30 cellular contexts compared by ENCODE assay signal in the genomic region with DNA sequence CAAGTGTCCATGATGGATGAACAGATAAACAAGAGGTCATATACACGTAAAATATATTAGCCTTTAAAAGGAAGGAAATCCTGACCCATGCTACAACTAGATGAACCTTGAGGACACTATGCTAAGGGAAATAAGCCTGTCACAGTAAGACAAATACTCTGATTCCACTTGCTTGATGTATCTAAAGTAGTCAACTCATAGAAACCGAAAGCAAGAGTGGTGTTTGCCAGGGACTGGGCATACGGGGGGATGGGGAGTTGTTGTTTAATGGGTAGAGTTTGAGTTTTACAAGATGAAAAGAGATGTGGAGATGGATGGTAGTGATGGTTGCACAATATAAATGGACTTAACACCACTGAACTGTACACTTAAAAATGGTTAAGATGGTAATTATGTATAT.
"Had no signal": no experiment of that assay in that cellular context is flagged by ENCODE, and none has a peak within 500 bp of the region (broad histone marks: within the 10 kb centered on the region; RNA-seq: fewer than 3 reads in every experiment).

No MANE protein-coding gene starts in this region.

- H3K9me3 Mint-ChIP-seq: activated CD8-positive, alpha-beta T cell treated with anti-CD3 and anti-CD28 coated beads for 36 hours; activated naive CD4-positive, alpha-beta T cell treated with anti-CD3 and anti-CD28 coated beads for 36 hours; activated naive CD4-positive, alpha-beta T cell treated with anti-CD3 and anti-CD28 coated beads, Interleukin-2, amount 50 U/mL, for 72 hours; activated naive CD8-positive, alpha-beta T cell treated with anti-CD3 and anti-CD28 coated beads, Interleukin-2, amount 50 U/mL, for 24 hours; activated T-cell treated with anti-CD3 and anti-CD28 coated beads, Interleukin-2, amount 50 U/mL, for 24 hours; activated T-helper 2 cell treated with anti-CD3 and anti-CD28 coated beads, Interferon-gamma antibody, Interleukin-2, Interleukin-4, amounts not matched to agents 10 μg/mL and 5 μg/mL and 100 μg/mL, durations not matched to agents 14 hours and 24 hours and 36 hours had no signal

- H3K27ac Mint-ChIP-seq: activated CD8-positive, alpha-beta T cell treated with anti-CD3 and anti-CD28 coated beads for 36 hours; activated naive CD4-positive, alpha-beta T cell treated with anti-CD3 and anti-CD28 coated beads for 36 hours; activated naive CD4-positive, alpha-beta T cell treated with anti-CD3 and anti-CD28 coated beads, Interleukin-2, amount 50 U/mL, for 72 hours; activated naive CD8-positive, alpha-beta T cell treated with anti-CD3 and anti-CD28 coated beads, Interleukin-2, amount 50 U/mL, for 24 hours; activated T-cell treated with anti-CD3 and anti-CD28 coated beads, Interleukin-2, amount 50 U/mL, for 24 hours; activated T-helper 2 cell treated with anti-CD3 and anti-CD28 coated beads, Interferon-gamma antibody, Interleukin-2, Interleukin-4, amounts not matched to agents 10 μg/mL and 5 μg/mL and 100 μg/mL, durations not matched to agents 14 hours and 24 hours and 36 hours had no signal

- H3K4me3 Mint-ChIP-seq: activated CD8-positive, alpha-beta T cell treated with anti-CD3 and anti-CD28 coated beads for 36 hours; activated naive CD4-positive, alpha-beta T cell treated with anti-CD3 and anti-CD28 coated beads for 36 hours; activated naive CD8-positive, alpha-beta T cell treated with anti-CD3 and anti-CD28 coated beads, Interleukin-2, amount 50 U/mL, for 24 hours; activated T-cell treated with anti-CD3 and anti-CD28 coated beads, Interleukin-2, amount 50 U/mL, for 24 hours had no signal

- H3K27me3 ChIP-seq: brain microvascular endothelial cell, SJCRH30 had no signal

- H3K36me3 ChIP-seq: brain microvascular endothelial cell, SJCRH30, WERI-Rb-1 had no signal

- DNase-seq: activated CD4-positive, alpha-beta T cell treated with anti-CD3 and anti-CD28 coated beads for 1 hour; activated CD4-positive, alpha-beta T cell treated with anti-CD3 and anti-CD28 coated beads for 48 hours; activated CD4-positive, CD25-positive, alpha-beta regulatory T cell; activated CD8-positive, alpha-beta T cell treated with anti-CD3 and anti-CD28 coated beads for 36 hours; activated gamma-delta T cell treated with Interleukin-2 at 50 U/mL for 16 hours; activated naive CD4-positive, alpha-beta T cell treated with anti-CD3 and anti-CD28 coated beads for 36 hours; activated naive CD8-positive, alpha-beta T cell treated with anti-CD3 and anti-CD28 coated beads, Interleukin-2, amount 50 U/mL, for 24 hours; activated T-cell treated with anti-CD3 and anti-CD28 coated beads, Interleukin-2, amount 50 U/mL, for 24 hours; anterior cingulate cortex; brain microvascular endothelial cell; central memory CD4-positive, alpha-beta T cell; IMR-90; Kasumi-1; KBM-7; NCI-H1105; NCI-H1417 treated with DMSO at 0.1 percent for 48 hours; NCI-H187 treated with DMSO at 0.1 percent for 48 hours; NCI-H2081; NCI-H2171 treated with DMSO at 0.1 percent for 48 hours; NCI-H2227 treated with DMSO at 0.1 percent for 48 hours; NCI-H446; NCI-H510A treated with DMSO at 0.1 percent for 48 hours; NK-92 treated with Interleukin-12 subunit alpha and Interleukin-12 subunit beta, amount 100 ng/mL, for 24 hours; SHP77; SJCRH30; T1000; WERI-Rb-1 had no signal

- H3K36me3 Mint-ChIP-seq: activated naive CD4-positive, alpha-beta T cell treated with anti-CD3 and anti-CD28 coated beads, Interleukin-2, amount 50 U/mL, for 72 hours had no signal

- ATAC-seq: activated CD8-positive, alpha-beta T cell treated with anti-CD3 and anti-CD28 coated beads for 36 hours; activated naive CD4-positive, alpha-beta T cell treated with anti-CD3 and anti-CD28 coated beads, Interleukin-2, amount 50 U/mL, for 72 hours; activated naive CD8-positive, alpha-beta T cell treated with anti-CD3 and anti-CD28 coated beads, Interleukin-2, amount 50 U/mL, for 24 hours had no signal

- H3K4me3 ChIP-seq: SJCRH30, SK-N-MC had no signal

- H3K4me1 Mint-ChIP-seq: activated naive CD8-positive, alpha-beta T cell treated with anti-CD3 and anti-CD28 coated beads, Interleukin-2, amount 50 U/mL, for 24 hours had no signal

- H3K9me3 ChIP-seq: SJCRH30 had no signal

- H3K27ac ChIP-seq: brain microvascular endothelial cell, SJCRH30, SK-N-MC, WERI-Rb-1 had no signal
